ENCODE assay signal across 1 cellular context in the genomic region with DNA sequence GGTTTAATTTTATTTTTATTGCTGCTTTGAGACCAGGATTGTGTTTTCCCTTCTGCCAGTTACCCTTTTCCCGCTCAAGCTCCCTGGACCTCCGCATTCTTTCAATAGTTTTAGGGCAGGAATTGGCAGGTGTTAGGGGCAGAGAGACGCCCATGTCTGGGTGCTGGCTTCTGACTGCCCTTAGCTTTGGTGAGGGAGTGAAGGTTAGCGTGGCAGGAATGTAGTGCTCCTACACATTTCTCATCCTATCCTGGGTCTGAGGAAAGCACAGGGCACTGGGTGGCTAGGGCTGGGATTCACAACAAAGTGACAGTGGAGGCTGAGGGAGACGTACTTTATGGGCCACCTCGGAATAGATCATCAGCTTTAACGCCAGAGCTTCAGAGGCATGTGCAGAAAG.
TF ChIP-seq lines count a peak whose summit lies in the region.

No MANE protein-coding gene starts in this region.

TF ChIP-seq in A549, 52 proteins besides CTCF, POLR2A, EP300 and RAD21 (continued from another document):
- TF ChIP-seq, protein P1, sequence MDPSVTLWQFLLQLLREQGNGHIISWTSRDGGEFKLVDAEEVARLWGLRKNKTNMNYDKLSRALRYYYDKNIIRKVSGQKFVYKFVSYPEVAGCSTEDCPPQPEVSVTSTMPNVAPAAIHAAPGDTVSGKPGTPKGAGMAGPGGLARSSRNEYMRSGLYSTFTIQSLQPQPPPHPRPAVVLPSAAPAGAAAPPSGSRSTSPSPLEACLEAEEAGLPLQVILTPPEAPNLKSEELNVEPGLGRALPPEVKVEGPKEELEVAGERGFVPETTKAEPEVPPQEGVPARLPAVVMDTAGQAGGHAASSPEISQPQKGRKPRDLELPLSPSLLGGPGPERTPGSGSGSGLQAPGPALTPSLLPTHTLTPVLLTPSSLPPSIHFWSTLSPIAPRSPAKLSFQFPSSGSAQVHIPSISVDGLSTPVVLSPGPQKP (IDR thresholded peaks at IDR 0.05; ENCODE audit: low read depth, low read length), result no peak
- TF ChIP-seq BHLHE40 (IDR thresholded peaks at IDR 0.05; ENCODE audit: low read depth, low read length) (no peak), FOSB (CRISPR knock-in tag; IDR thresholded peaks at IDR 0.05) (no peak), HOXB13 (CRISPR knock-in tag; IDR thresholded peaks at IDR 0.05; ENCODE audit: low read depth) (no peak)
